ENCODE assay signal across 8 cellular contexts in genomic region chr11:1389103-1389931, GRCh38. TPM values are rescaled to one million over a fixed set of nuclear protein-coding genes. Genes with fewer than 3 reads are reported as not detected.
DNase-seq lines count a peak whose midpoint lies in the region; ATAC-seq, FAIRE-seq and TF ChIP-seq lines count a peak whose summit lies in the region.

No MANE protein-coding gene starts in this region.

- TF ChIP-seq CTCF in D721Med (IDR thresholded peaks at IDR 0.05; ENCODE audit: insufficient read depth, missing control alignments) (peak; percentile 3), fibroblast of the aortic adventitia (IDR thresholded peaks at IDR 0.05; ENCODE audit: insufficient read depth, low read length) (peak; percentile 0), natural killer cell (IDR thresholded peaks at IDR 0.05) (no peak)

- DNase-seq in D721Med (ENCODE audit: insufficient read length, low spot score) (peak; percentile 62), KBM-7 (peak; percentile 95), RKO (ENCODE audit: low spot score) (peak; percentile 96), fibroblast of the aortic adventitia (ENCODE audit: low read depth) (peak; percentile 92), natural killer cell (peak; percentile 90)
- peak; percentile 95 for DNase-seq in activated effector memory CD4-positive, alpha-beta T cell treated with Interleukin-2 at 50 U/mL for 16 hours
- peak; percentile 96 for DNase-seq in stimulated activated naive B cell treated with anti-CD40 and anti-IgM and Interleukin-4, amounts not matched to agents 10 μg/mL and 1 μg/mL and 100 μg/mL, for 72 hours

- H3K9me3 Mint-ChIP-seq in natural killer cell = no peaks in the 10 kb centered on the region
- peaks cover 0 to 2% of the 10 kb centered on the region in 2 donors for H3K9me3 Mint-ChIP-seq in stimulated activated naive B cell treated with anti-CD40 and anti-IgM and Interleukin-4, amounts not matched to agents 10 μg/mL and 1 μg/mL and 100 μg/mL, for 72 hours

- H3K4me1 Mint-ChIP-seq in natural killer cell = peaks cover 0 to 14% of the 10 kb centered on the region in 2 donors
- peaks cover 21 to 26% of the 10 kb centered on the region in 2 donors for H3K4me1 Mint-ChIP-seq in stimulated activated naive B cell treated with anti-CD40 and anti-IgM and Interleukin-4, amounts not matched to agents 10 μg/mL and 1 μg/mL and 100 μg/mL, for 72 hours

- peak; percentile 91 for ATAC-seq in GM21723 (IDR thresholded peaks at IDR 0.05; ENCODE audit: unreplicated experiment)
- peak; percentile 95 to 99 (median 96) for ATAC-seq in natural killer cell
- ATAC-seq in stimulated activated naive B cell treated with anti-CD40 and anti-IgM and Interleukin-4, amounts not matched to agents 10 μg/mL and 1 μg/mL and 100 μg/mL, for 72 hours (replicated peaks) = peak; percentile 96 to 98

- no peak for FAIRE-seq in D721Med (lab: Jason Lieb, UNC)

- H3K27ac Mint-ChIP-seq in natural killer cell = peak overlapping the region in 1 of 2 donors; percentile 18
- no peak overlapping the region for H3K27ac Mint-ChIP-seq in stimulated activated naive B cell treated with anti-CD40 and anti-IgM and Interleukin-4, amounts not matched to agents 10 μg/mL and 1 μg/mL and 100 μg/mL, for 72 hours

- H3K36me3 Mint-ChIP-seq in natural killer cell = no peaks in the 10 kb centered on the region
- H3K36me3 Mint-ChIP-seq in stimulated activated naive B cell treated with anti-CD40 and anti-IgM and Interleukin-4, amounts not matched to agents 10 μg/mL and 1 μg/mL and 100 μg/mL, for 72 hours = no peaks in the 10 kb centered on the region

- peak overlapping the region; percentile 64 for H3K4me3 ChIP-seq in fibroblast of the aortic adventitia (ENCODE audit: low read depth, low read length)

- H3K27me3 Mint-ChIP-seq in natural killer cell (ENCODE audit: low read depth in 2 of 2) = peaks cover 11 to 32% of the 10 kb centered on the region in 2 donors
- peaks cover 32 to 54% of the 10 kb centered on the region in 2 donors for H3K27me3 Mint-ChIP-seq in stimulated activated naive B cell treated with anti-CD40 and anti-IgM and Interleukin-4, amounts not matched to agents 10 μg/mL and 1 μg/mL and 100 μg/mL, for 72 hours

- in situ Hi-C loops in KBM-7 (cut with MboI; ENCODE audit: low pct_unique_long_range_greater_than_20kb, low sequenced_read_pairs) = no loop called here

- peak overlapping the region; percentile 75 for H3K4me3 Mint-ChIP-seq in natural killer cell
- peak overlapping the region; percentile 77 to 82 for H3K4me3 Mint-ChIP-seq in stimulated activated naive B cell treated with anti-CD40 and anti-IgM and Interleukin-4, amounts not matched to agents 10 μg/mL and 1 μg/mL and 100 μg/mL, for 72 hours

- intact Hi-C loops in natural killer cell (cut with micrococcal nuclease) = loop anchor here (10.0 kb wide), 1 partner anchor 55 kb away; no protein-coding TSS in a partner anchor

RNA-seq across cellular contexts. Expression of gene BRSK2, which starts 0.4 kb away (rescaled TPM):
- total RNA-seq in fibroblast of the aortic adventitia (ENCODE audit: low replicate concordance) (0.36 TPM in 1 of 2 replicates, not detected in the other), natural killer cell (under 1 TPM in 2 of 3 donors, not detected in 1; 0.11 to 0.14 TPM)

Comparison
In these comparisons a context has a peak if more than half of its experiments do, and no peak if none do; other contexts are left out.
1. Peak in every context shown above with its lines: DNase-seq, ATAC-seq and H3K4me3 ChIP-seq.